In the genomic region with DNA sequence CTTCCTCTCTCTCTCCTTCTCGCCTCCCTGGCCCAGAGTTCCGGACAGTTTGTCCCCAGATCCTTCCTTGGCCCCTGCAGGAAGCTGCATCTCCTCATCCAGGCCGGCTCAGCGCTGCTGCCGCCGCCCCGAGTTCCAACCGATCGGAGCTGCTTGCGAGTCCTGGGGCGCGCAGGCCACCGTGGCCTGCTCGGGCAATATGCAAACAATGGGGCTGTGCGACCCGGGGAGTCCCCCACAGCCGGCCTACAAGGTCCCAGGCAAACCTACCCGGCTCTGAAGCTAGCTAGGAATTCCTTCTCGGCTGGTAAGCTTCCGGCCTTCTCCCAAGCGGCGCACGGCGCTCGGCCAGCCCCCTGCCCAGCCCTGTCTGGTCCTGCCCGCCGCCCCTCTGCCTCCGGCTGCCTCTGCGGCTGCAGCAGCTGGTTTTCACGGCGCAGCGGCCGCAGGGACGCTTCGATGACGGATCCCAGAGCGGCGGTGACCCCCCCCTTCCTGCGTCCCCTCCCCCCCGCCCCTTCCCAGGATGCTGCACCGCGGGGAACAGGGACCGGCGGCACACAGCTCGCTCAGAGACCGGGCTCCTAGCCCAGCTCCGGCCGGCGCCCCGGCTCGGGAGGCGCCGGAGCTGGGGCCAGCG, we compare ENCODE assay signal across 7 cellular contexts. TPM values are rescaled to one million over a fixed set of nuclear protein-coding genes. Genes with fewer than 3 reads are reported as not detected.
A peak's percentile ranks its signal among the peaks of the same experiment; 100 is the strongest.
DNase-seq lines count a peak whose midpoint lies in the region; ATAC-seq and TF ChIP-seq lines count a peak whose summit lies in the region.

No MANE protein-coding gene starts in this region.

- H3K36me3 Mint-ChIP-seq in naive thymus-derived CD4-positive, alpha-beta T cell: peaks cover 0 to 32% (median 26%) of the 10 kb centered on the region in 5 donors

- H3K36me3 ChIP-seq in naive thymus-derived CD4-positive, alpha-beta T cell (ENCODE audit: control insufficient read depth in 2 of 3, insufficient read depth in 3 of 3, low read length in 3 of 3): peaks cover 23 to 28% (median 28%) of the 10 kb centered on the region in 3 experiments

- peak overlapping the region; percentile 94 to 100 (median 99) for H3K27ac Mint-ChIP-seq in naive thymus-derived CD4-positive, alpha-beta T cell

- peaks cover 0 to 16% (median 0%) of the 10 kb centered on the region in 11 donors for H3K9me3 Mint-ChIP-seq in naive thymus-derived CD4-positive, alpha-beta T cell

- no peaks in the 10 kb centered on the region for H3K9me3 ChIP-seq in naive thymus-derived CD4-positive, alpha-beta T cell (ENCODE audit: control insufficient read depth in 2 of 3, low read length in 3 of 3)

- no peak for TF ChIP-seq CTCF in WI38 (IDR thresholded peaks at IDR 0.05; ENCODE audit: low read depth, low read length)

- H3K4me1 Mint-ChIP-seq in naive thymus-derived CD4-positive, alpha-beta T cell: peaks cover 16 to 76% (median 55%) of the 10 kb centered on the region in 7 donors

- CTCF ChIA-PET in naive thymus-derived CD4-positive, alpha-beta T cell (lab: Charles Lee): interaction anchor here (0.9 to 13.8 kb wide), 5 partner anchors 25 to 717 kb away, joined by 3 to 264 read pairs (median 21); a partner anchor contains a TSS

- intact Hi-C loops in naive thymus-derived CD4-positive, alpha-beta T cell (cut with micrococcal nuclease): loop anchor here in 1 of 2 donors (2.0 to 5.0 kb wide), 2 partner anchors 179 to 357 kb away; no protein-coding TSS in a partner anchor

- H3K4me3 Mint-ChIP-seq in naive thymus-derived CD4-positive, alpha-beta T cell: peak overlapping the region; percentile 87 to 97 (median 92)

- H3K27me3 ChIP-seq in naive thymus-derived CD4-positive, alpha-beta T cell (ENCODE audit: control insufficient read depth in 2 of 2, insufficient read depth in 2 of 2, low read length in 2 of 2): no peaks in the 10 kb centered on the region

- H3K27me3 Mint-ChIP-seq in naive thymus-derived CD4-positive, alpha-beta T cell: no peaks in the 10 kb centered on the region

- DNase-seq in naive thymus-derived CD4-positive, alpha-beta T cell: peak in 8 of 9 donors; percentile 7 to 42 (median 34)
- DNase-seq in NCI-H2196 (lab: John Stamatoyannopoulos, UW; ENCODE audit: unreplicated experiment): no peak

- H3K4me3 ChIP-seq in WI38 (ENCODE audit: low read depth, low read length): peak overlapping the region; percentile 67
- H3K4me3 ChIP-seq in naive thymus-derived CD4-positive, alpha-beta T cell (ENCODE audit: low read length): peak overlapping the region; percentile 97

- POLR2A ChIA-PET in naive thymus-derived CD4-positive, alpha-beta T cell (lab: Charles Lee): interaction anchor here (0.8 to 22.8 kb wide), 13 partner anchors 8 to 87 kb away, joined by 3 to 1138 read pairs (median 5); a partner anchor contains a TSS

- peaks cover 42 to 48% of the 10 kb centered on the region in 2 donors for H3K4me1 ChIP-seq in naive thymus-derived CD4-positive, alpha-beta T cell (ENCODE audit: control insufficient read depth in 2 of 2, insufficient read depth in 2 of 2, low read length in 2 of 2)

- peak overlapping the region; percentile 100 for H3K27ac ChIP-seq in naive thymus-derived CD4-positive, alpha-beta T cell (ENCODE audit: low read depth, low read length)

- peak; percentile 21 for ATAC-seq in GM18867 (IDR thresholded peaks at IDR 0.05; ENCODE audit: unreplicated experiment)
- ATAC-seq in HG03045 (IDR thresholded peaks at IDR 0.05; ENCODE audit: unreplicated experiment): peak; percentile 41
- peak; percentile 6 for ATAC-seq in esophagus mucosa
- ATAC-seq in naive thymus-derived CD4-positive, alpha-beta T cell: no peak
- ATAC-seq in HG02623 (IDR thresholded peaks at IDR 0.05; ENCODE audit: unreplicated experiment): no peak

RNA-seq across cellular contexts. Expression of a gene that starts 59.4 kb away (rescaled TPM):
- total RNA-seq in esophagus mucosa: 46.2 TPM
- total RNA-seq in naive thymus-derived CD4-positive, alpha-beta T cell: 1,000 to 10,000 TPM in 2 of 5 experiments, 100 to 1,000 TPM in 2, 10 to 100 TPM in 1; 44.2 to 1,917 (median 255) TPM
- polyA plus RNA-seq in naive thymus-derived CD4-positive, alpha-beta T cell: 100 to 1,000 TPM; 383 to 690 TPM

Comparison
In these comparisons a context has a peak if more than half of its experiments do, and no peak if none do; other contexts are left out.
1. ATAC-seq: peak in GM18867 (single experiment), HG03045 (single experiment) and esophagus mucosa (single experiment); none in naive thymus-derived CD4-positive, alpha-beta T cell (single experiment) and HG02623 (single experiment).